ENCODE assay signal across 9 cellular contexts in the genomic region with DNA sequence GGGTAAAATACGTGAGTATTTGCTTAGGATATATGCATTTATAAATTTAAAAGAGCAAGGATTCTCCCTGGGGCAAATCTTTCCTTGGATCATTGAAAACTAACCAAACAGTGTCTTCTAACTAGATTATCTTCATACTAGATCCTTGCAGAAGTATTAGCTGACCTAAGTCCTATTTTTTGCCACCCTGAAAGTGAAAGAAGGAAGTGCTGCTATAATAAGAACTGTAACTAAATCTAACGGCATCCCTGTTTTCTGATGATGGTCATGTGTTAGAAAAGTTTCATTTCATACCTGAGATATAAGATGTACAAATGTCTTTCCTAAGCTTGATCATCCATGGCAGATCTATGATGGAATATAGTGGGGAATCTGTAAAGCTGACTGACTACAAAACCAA.
A peak's percentile ranks its signal among the peaks of the same experiment; 100 is the strongest.
DNase-seq lines count a peak whose midpoint lies in the region; ATAC-seq lines count a peak whose summit lies in the region.
"Had no signal": no experiment of that assay in that cellular context is flagged by ENCODE, and none has a peak within 500 bp of the region (broad histone marks: within the 10 kb centered on the region; RNA-seq: fewer than 3 reads in every experiment).

No MANE protein-coding gene starts in this region.

- intact Hi-C loops in activated T-helper 2 cell treated with anti-CD3 and anti-CD28 coated beads, Interferon-gamma antibody, Interleukin-2, Interleukin-4, amounts not matched to agents 10 μg/mL and 5 μg/mL and 100 μg/mL, durations not matched to agents 14 hours and 24 hours and 36 hours (cut with micrococcal nuclease), result no loop called here

- H3K27ac Mint-ChIP-seq in activated T-helper 2 cell treated with anti-CD3 and anti-CD28 coated beads, Interferon-gamma antibody, Interleukin-2, Interleukin-4, amounts not matched to agents 10 μg/mL and 5 μg/mL and 100 μg/mL, durations not matched to agents 14 hours and 24 hours and 36 hours, result no peak overlapping the region

- no peaks in the 10 kb centered on the region for H3K27me3 Mint-ChIP-seq in activated T-helper 2 cell treated with anti-CD3 and anti-CD28 coated beads, Interferon-gamma antibody, Interleukin-2, Interleukin-4, amounts not matched to agents 10 μg/mL and 5 μg/mL and 100 μg/mL, durations not matched to agents 14 hours and 24 hours and 36 hours (ENCODE audit: low read depth)

- no peak overlapping the region for H3K4me3 Mint-ChIP-seq in activated T-helper 2 cell treated with anti-CD3 and anti-CD28 coated beads, Interferon-gamma antibody, Interleukin-2, Interleukin-4, amounts not matched to agents 10 μg/mL and 5 μg/mL and 100 μg/mL, durations not matched to agents 14 hours and 24 hours and 36 hours (ENCODE audit: low read depth)

- no peaks in the 10 kb centered on the region for H3K9me3 Mint-ChIP-seq in activated T-helper 2 cell treated with anti-CD3 and anti-CD28 coated beads, Interferon-gamma antibody, Interleukin-2, Interleukin-4, amounts not matched to agents 10 μg/mL and 5 μg/mL and 100 μg/mL, durations not matched to agents 14 hours and 24 hours and 36 hours

- peak; percentile 49 for ATAC-seq in HG02852 (IDR thresholded peaks at IDR 0.05; ENCODE audit: unreplicated experiment)

- H3K4me1 Mint-ChIP-seq in activated T-helper 2 cell treated with anti-CD3 and anti-CD28 coated beads, Interferon-gamma antibody, Interleukin-2, Interleukin-4, amounts not matched to agents 10 μg/mL and 5 μg/mL and 100 μg/mL, durations not matched to agents 14 hours and 24 hours and 36 hours (ENCODE audit: low read depth), result peaks cover 12% of the 10 kb centered on the region

- DNase-seq in CD1c-positive myeloid dendritic cell (ENCODE audit: extremely low spot score) (peak; percentile 66), SKM-1 (lab: John Stamatoyannopoulos, UW; ENCODE audit: unreplicated experiment) (peak; percentile 28), medulla oblongata (ENCODE audit: extremely low spot score) (peak; percentile 61), hypothalamus (lab: John Stamatoyannopoulos, UW) (no peak), NCI-H1694 (lab: John Stamatoyannopoulos, UW) (no peak), NCI-H2227 (lab: John Stamatoyannopoulos, UW; ENCODE audit: unreplicated experiment) (no peak)
- no peak for DNase-seq in activated T-helper 2 cell treated with anti-CD3 and anti-CD28 coated beads, Interferon-gamma antibody, Interleukin-2, Interleukin-4, amounts not matched to agents 10 μg/mL and 5 μg/mL and 100 μg/mL, durations not matched to agents 14 hours and 24 hours and 36 hours (ENCODE audit: low spot score)
- DNase-seq: NCI-H1436 had no signal

- H3K36me3 Mint-ChIP-seq in activated T-helper 2 cell treated with anti-CD3 and anti-CD28 coated beads, Interferon-gamma antibody, Interleukin-2, Interleukin-4, amounts not matched to agents 10 μg/mL and 5 μg/mL and 100 μg/mL, durations not matched to agents 14 hours and 24 hours and 36 hours (ENCODE audit: low read depth), result no peaks in the 10 kb centered on the region

Comparison
In these comparisons a context has a peak if more than half of its experiments do, and no peak if none do; other contexts are left out.
1. DNase-seq: peak in CD1c-positive myeloid dendritic cell (single experiment), SKM-1 (single experiment) and medulla oblongata (single experiment); none in hypothalamus (0 of 51), activated T-helper 2 cell treated with anti-CD3 and anti-CD28 coated beads, Interferon-gamma antibody, Interleukin-2, Interleukin-4, amounts not matched to agents 10 μg/mL and 5 μg/mL and 100 μg/mL, durations not matched to agents 14 hours and 24 hours and 36 hours (single experiment), NCI-H1694 (single experiment) and NCI-H2227 (single experiment).